Comparison of ENCODE assay signal across 8 cellular contexts in genomic region chr16:85759631-85760419, GRCh38. TPM values are rescaled to one million over a fixed set of nuclear protein-coding genes. Genes with fewer than 3 reads are reported as not detected.
DNase-seq lines count a peak whose midpoint lies in the region; ATAC-seq and TF ChIP-seq lines count a peak whose summit lies in the region.

No MANE protein-coding gene starts in this region.

- H3K9me3 Mint-ChIP-seq in chondrocyte (ENCODE audit: low read depth): no peaks in the 10 kb centered on the region

- H2AFZ ChIP-seq in parathyroid adenoma: no peak overlapping the region

- DNase-seq in SIG-M5 treated with dmso at 0.1 percent for 504 hours (lab: John Stamatoyannopoulos, UW; ENCODE audit: unreplicated experiment) (peak; percentile 40), SIG-M5 (lab: John Stamatoyannopoulos, UW) (no peak), NCI-H82 (lab: John Stamatoyannopoulos, UW) (peak; percentile 64), chondrocyte (ENCODE audit: low spot score) (no peak), caudate nucleus (lab: John Stamatoyannopoulos, UW) (no peak), G401 (ENCODE audit: low spot score) (no peak)

- no peaks in the 10 kb centered on the region for H3K36me3 ChIP-seq in parathyroid adenoma (ENCODE audit: control insufficient read depth, insufficient read depth, low read length)

- H3K4me2 ChIP-seq in parathyroid adenoma (ENCODE audit: low read length): no peak overlapping the region

- no peaks in the 10 kb centered on the region for H3K79me2 ChIP-seq in parathyroid adenoma

- H3K4me1 Mint-ChIP-seq in chondrocyte (ENCODE audit: low read depth): peaks cover 13% of the 10 kb centered on the region

- H3K36me3 Mint-ChIP-seq in chondrocyte (ENCODE audit: low read depth): no peaks in the 10 kb centered on the region

- in situ Hi-C loops in G401 (cut with HindIII; ENCODE audit: low sequenced_read_pairs): no loop called here

- H3K27ac Mint-ChIP-seq in chondrocyte (ENCODE audit: unreplicated experiment): no peak overlapping the region

- no peak overlapping the region for H3K27ac ChIP-seq in parathyroid adenoma
- H3K27ac ChIP-seq in caudate nucleus (ENCODE audit: low read depth, low read length): no peak overlapping the region

- H3K9me3 ChIP-seq in parathyroid adenoma (ENCODE audit: control insufficient read depth, low read length): no peaks in the 10 kb centered on the region

- H3K4me3 ChIP-seq in parathyroid adenoma (ENCODE audit: low read depth, low read length): no peak overlapping the region

- H3K4me1 ChIP-seq in parathyroid adenoma: no peaks in the 10 kb centered on the region

- no peak overlapping the region for H3K4me3 Mint-ChIP-seq in chondrocyte (ENCODE audit: unreplicated experiment)

- no peaks in the 10 kb centered on the region for H3K27me3 ChIP-seq in parathyroid adenoma (ENCODE audit: control insufficient read depth, insufficient read depth, low read length)

- peak; percentile 49 for TF ChIP-seq CTCF in chondrocyte (IDR thresholded peaks at IDR 0.05)
- TF ChIP-seq CTCF in parathyroid adenoma (IDR thresholded peaks at IDR 0.05): peak; percentile 55

- no peak for ATAC-seq in HG02884 (IDR thresholded peaks at IDR 0.05; ENCODE audit: unreplicated experiment)

- peaks cover 7% of the 10 kb centered on the region for H3K27me3 Mint-ChIP-seq in chondrocyte (ENCODE audit: low read depth)

- H3K9ac ChIP-seq in parathyroid adenoma: no peak overlapping the region

RNA-seq across cellular contexts. Expression of gene C16orf74, which starts 8.9 kb away (rescaled TPM):
- total RNA-seq in chondrocyte: 0.82 to 1.6 TPM (median 1.0 TPM) in 3 replicates
- total RNA-seq in G401 (2014; rRNA removed; shearing (Covaris generic)): 1.4 and 13.4 TPM in 2 replicates

RNA-seq across cellular contexts. Expression of gene EMC8, which starts 39.5 kb away (rescaled TPM):
- total RNA-seq in chondrocyte: 26.3 to 30.1 TPM (median 27.4 TPM) in 3 replicates
- 54.2 and 86.0 TPM in 2 replicates for total RNA-seq in G401 (2014; rRNA removed; shearing (Covaris generic))

RNA-seq across cellular contexts. Expression of gene COX4I1, which starts 39.7 kb away (rescaled TPM):
- 341 to 345 TPM (median 344 TPM) in 3 replicates for total RNA-seq in chondrocyte
- total RNA-seq in G401 (2014; rRNA removed; shearing (Covaris generic)): 695 and 901 TPM in 2 replicates

Comparison
In these comparisons a context has a peak if more than half of its experiments do, and no peak if none do; other contexts are left out.
1. DNase-seq: peak in SIG-M5 treated with dmso at 0.1 percent for 504 hours (single experiment) and NCI-H82 (single experiment); none in SIG-M5 (single experiment), chondrocyte (single experiment), caudate nucleus (0 of 61) and G401 (single experiment).